Comparison of ENCODE assay signal across 11 cellular contexts in genomic region chr20:34938466-34939163, GRCh38. TPM values are rescaled to one million over a fixed set of nuclear protein-coding genes. Genes with fewer than 3 reads are reported as not detected.
DNase-seq lines count a peak whose midpoint lies in the region; ATAC-seq and TF ChIP-seq lines count a peak whose summit lies in the region.
"Had no signal": no experiment of that assay in that cellular context is flagged by ENCODE, and none has a peak within 500 bp of the region (broad histone marks: within the 10 kb centered on the region; RNA-seq: fewer than 3 reads in every experiment).

No MANE protein-coding gene starts in this region.

- no peak overlapping the region for H2BK15ac ChIP-seq in IMR-90 (ENCODE audit: low read depth, low read length)

- H4K5ac ChIP-seq in IMR-90 (ENCODE audit: low read depth, low read length) = no peak overlapping the region

- POLR2A ChIA-PET in IMR-90 (lab: Charles Lee; ENCODE audit: unreplicated experiment) = interaction anchor here (0.6 kb wide), 1 partner anchor 321 kb away, joined by 3 read pairs; no protein-coding TSS in a partner anchor
- POLR2A ChIA-PET in activated CD4-positive, alpha-beta T cell treated with anti-CD3 and anti-CD28 coated beads, Interleukin-2, amount 10 ng/mL, durations not matched to agents 7 days and 5 days (lab: Charles Lee) = no interaction called here

- H3K27me3 Mint-ChIP-seq in activated CD4-positive, alpha-beta T cell treated with anti-CD3 and anti-CD28 coated beads, Interleukin-2, amount 10 ng/mL, durations not matched to agents 7 days and 5 days = no peaks in the 10 kb centered on the region

- TF ChIP-seq RAD21 in IMR-90 (IDR thresholded peaks at IDR 0.05; ENCODE audit: low read length) = no peak

- no peak overlapping the region for H3K4me2 ChIP-seq in IMR-90 (ENCODE audit: low read depth, low read length)

- no peak overlapping the region for H3K4me3 Mint-ChIP-seq in activated CD4-positive, alpha-beta T cell treated with anti-CD3 and anti-CD28 coated beads, Interleukin-2, amount 10 ng/mL, durations not matched to agents 7 days and 5 days

- dilution Hi-C loops in IMR-90 (cut with HindIII; ENCODE audit: low sequenced_read_pairs, unreplicated experiment) = no loop called here

- intact Hi-C loops in IMR-90 (cut with micrococcal nuclease) = no loop called here
- intact Hi-C loops in left ventricle myocardium superior (cut with micrococcal nuclease) = no loop called here

- H3K9me3 ChIP-seq in IMR-90 (ENCODE audit: control insufficient read depth, insufficient read depth, low read length) (no peaks in the 10 kb centered on the region), RWPE2 (ENCODE audit: severe bottlenecking) (no peaks in the 10 kb centered on the region), skeletal muscle tissue (ENCODE audit: control insufficient read depth in 3 of 3, low read length in 3 of 3) (no peaks in the 10 kb centered on the region)

- H2BK5ac ChIP-seq in IMR-90 (ENCODE audit: low read depth, low read length, poor library complexity, severe bottlenecking) = no peak overlapping the region

- WGBS in IMR-90 (ENCODE audit: extremely low coverage in 2 of 2, insufficient read length in 1 of 2), 2 experiments = 100% methylated on average over 2 of the region's 14 CpGs; no CpG with 5 or more reads in 1 of the 2 experiments

- H3K4me1 Mint-ChIP-seq in activated CD4-positive, alpha-beta T cell treated with anti-CD3 and anti-CD28 coated beads, Interleukin-2, amount 10 ng/mL, durations not matched to agents 7 days and 5 days = no peaks in the 10 kb centered on the region

- no peak overlapping the region for H3K4me3 ChIP-seq in IMR-90 (ENCODE audit: insufficient read depth, low read depth, low read length)
- no peak overlapping the region for H3K4me3 ChIP-seq in RWPE2 (ENCODE audit: severe bottlenecking)
- peak overlapping the region in 1 of 3 donors; percentile 32 for H3K4me3 ChIP-seq in skeletal muscle tissue (ENCODE audit: low read length in 3 of 3)
- H3K4me3 ChIP-seq in H7 (ENCODE audit: insufficient read depth, low read depth, low read length) = no peak overlapping the region

- in situ Hi-C loops in IMR-90 (cut with MboI; ENCODE audit: low sequenced_read_pairs) = no loop called here

- no peak for ATAC-seq in IMR-90 (ENCODE audit: low read depth)
- ATAC-seq in RWPE2 (ENCODE audit: low read depth) = no peak
- peak; percentile 82 for ATAC-seq in left ventricle myocardium superior

- TF ChIP-seq POLR2A in IMR-90 (IDR thresholded peaks at IDR 0.05; ENCODE audit: low read depth, low read length) = no peak

- no TSS peak for BruUV-seq in IMR-90 (replicated peaks; lab: Mats Ljungman, UMichigan)

- no peak overlapping the region for H3K9ac ChIP-seq in IMR-90 (ENCODE audit: low read depth, low read length)
- peak overlapping the region; percentile 45 to 65 (median 55) for H3K9ac ChIP-seq in skeletal muscle tissue (ENCODE audit: low read depth in 1 of 3, low read length in 3 of 3)
- H3K9ac ChIP-seq: parathyroid adenoma had no signal

- peak overlapping the region; percentile 38 for H2AFZ ChIP-seq in IMR-90 (replicated peaks; ENCODE audit: low read length, poor library complexity)
- H2AFZ ChIP-seq: parathyroid adenoma had no signal

- no peak overlapping the region for H2AK9ac ChIP-seq in IMR-90 (replicated peaks; ENCODE audit: low read depth, low read length, poor library complexity)

- H3K18ac ChIP-seq in IMR-90 (ENCODE audit: low read depth, low read length) = no peak overlapping the region

- H3K9me1 ChIP-seq in IMR-90 (ENCODE audit: insufficient read depth, low read length) = peaks cover under 1% of the 10 kb centered on the region

- H3K23ac ChIP-seq in IMR-90 (ENCODE audit: low read depth, low read length) = no peak overlapping the region

- no peak overlapping the region for H3K27ac ChIP-seq in IMR-90 (ENCODE audit: insufficient read depth, low read length)
- no peak overlapping the region for H3K27ac ChIP-seq in RWPE2 (ENCODE audit: poor library complexity, severe bottlenecking)
- peak overlapping the region; percentile 86 for H3K27ac ChIP-seq in skeletal muscle tissue (ENCODE audit: low read depth, low read length)
- H3K27ac ChIP-seq: parathyroid adenoma had no signal

- no peaks in the 10 kb centered on the region for H4K20me1 ChIP-seq in IMR-90 (ENCODE audit: insufficient read depth, low read length)

- no peaks in the 10 kb centered on the region; a peak in 1 of 4 replicates for H3K79me1 ChIP-seq in IMR-90 (ENCODE audit: low read depth in 1 of 2, low read length in 2 of 2)

- no peak overlapping the region for H3K56ac ChIP-seq in IMR-90 (ENCODE audit: extremely low read depth, insufficient read depth, low read length)

- no peak overlapping the region for H4K8ac ChIP-seq in IMR-90 (ENCODE audit: low read depth in 2 of 2, low read length in 2 of 2)

- no peak overlapping the region for H3K4ac ChIP-seq in IMR-90 (ENCODE audit: low read depth, low read length)

- no peak overlapping the region for H3K27ac Mint-ChIP-seq in activated CD4-positive, alpha-beta T cell treated with anti-CD3 and anti-CD28 coated beads, Interleukin-2, amount 10 ng/mL, durations not matched to agents 7 days and 5 days

- H2AK5ac ChIP-seq in IMR-90 (ENCODE audit: low read depth, low read length) = no peak overlapping the region

- H2BK20ac ChIP-seq in IMR-90 (ENCODE audit: low read depth, low read length) = no peak overlapping the region

- H2BK120ac ChIP-seq in IMR-90 (ENCODE audit: low read depth, low read length) = no peak overlapping the region

- TF ChIP-seq CTCF in IMR-90 (conservative IDR thresholded peaks at IDR 0.05; ENCODE audit: low read depth, low read length) (no peak), RWPE2 (IDR thresholded peaks at IDR 0.05; ENCODE audit: poor library complexity, severe bottlenecking) (no peak)

- DNase-seq in IMR-90 (no peak), RWPE2 (ENCODE audit: low spot score) (peak; percentile 67), left ventricle myocardium superior (peak; percentile 83), H7 (no peak), HuH-7 (ENCODE audit: low spot score) (no peak)
- no peak for DNase-seq in activated CD8-positive, alpha-beta memory T cell treated with anti-CD3 and anti-CD28 coated beads, Interleukin-2, amount 50 U/mL, for 4 hours
- no peak for DNase-seq in activated CD4-positive, alpha-beta T cell treated with anti-CD3 and anti-CD28 coated beads, Interleukin-2, amount 10 ng/mL, durations not matched to agents 7 days and 5 days
- DNase-seq: activated CD4-positive, CD25-positive, alpha-beta regulatory T cell; DMS79 had no signal

- CTCF ChIA-PET in IMR-90 (lab: Yijun Ruan, JAX) = interaction anchor here (1.4 kb wide), 1 partner anchor 64 kb away, joined by 3 read pairs; no protein-coding TSS in a partner anchor
- CTCF ChIA-PET in activated CD4-positive, alpha-beta T cell treated with anti-CD3 and anti-CD28 coated beads, Interleukin-2, amount 10 ng/mL, durations not matched to agents 7 days and 5 days (lab: Charles Lee) = interaction anchor here (0.8 kb wide), 1 partner anchor 73 kb away, joined by 3 read pairs; no protein-coding TSS in a partner anchor

- no peak overlapping the region for H4K91ac ChIP-seq in IMR-90 (ENCODE audit: insufficient read depth, low read depth, low read length)

- no peak overlapping the region for H3K14ac ChIP-seq in IMR-90 (replicated peaks; ENCODE audit: low read depth, low read length)

- H3K36me3 ChIP-seq in IMR-90 (ENCODE audit: control insufficient read depth, insufficient read depth, low read length) = peaks cover 36% of the 10 kb centered on the region
- H3K36me3 ChIP-seq in RWPE2 (ENCODE audit: low read depth) = peaks cover 100% of the 10 kb centered on the region
- peaks cover 0 to 33% (median 26%) of the 10 kb centered on the region in 3 donors for H3K36me3 ChIP-seq in skeletal muscle tissue (ENCODE audit: control insufficient read depth in 3 of 3, insufficient read depth in 3 of 3, low read length in 3 of 3)
- peaks cover 24% of the 10 kb centered on the region for H3K36me3 ChIP-seq in H7 (replicated peaks; ENCODE audit: control insufficient read depth, insufficient read depth, low read length)

- H3K9me3 Mint-ChIP-seq in activated CD4-positive, alpha-beta T cell treated with anti-CD3 and anti-CD28 coated beads, Interleukin-2, amount 10 ng/mL, durations not matched to agents 7 days and 5 days = no peaks in the 10 kb centered on the region

- H3K36me3 Mint-ChIP-seq in activated CD4-positive, alpha-beta T cell treated with anti-CD3 and anti-CD28 coated beads, Interleukin-2, amount 10 ng/mL, durations not matched to agents 7 days and 5 days (ENCODE audit: low read depth) = peaks cover 33% of the 10 kb centered on the region

- no peaks in the 10 kb centered on the region; the same call in 1 of the 2 replicates for H3K4me1 ChIP-seq in IMR-90 (ENCODE audit: control insufficient read depth, insufficient read depth, low read length)
- H3K4me1 ChIP-seq in RWPE2 (ENCODE audit: insufficient read depth, poor library complexity, severe bottlenecking) = peaks cover 11% of the 10 kb centered on the region
- peaks cover 30 to 47% (median 46%) of the 10 kb centered on the region in 3 donors for H3K4me1 ChIP-seq in skeletal muscle tissue (ENCODE audit: control insufficient read depth in 3 of 3, insufficient read depth in 3 of 3, low read length in 3 of 3)
- H3K4me1 ChIP-seq: parathyroid adenoma had no signal

- H3K27me3 ChIP-seq in IMR-90 (ENCODE audit: control insufficient read depth, insufficient read depth, low read length) (no peaks in the 10 kb centered on the region), RWPE2 (ENCODE audit: insufficient read depth, poor library complexity, severe bottlenecking) (no peaks in the 10 kb centered on the region), skeletal muscle tissue (ENCODE audit: control insufficient read depth in 3 of 3, insufficient read depth in 3 of 3, low read length in 3 of 3) (no peaks in the 10 kb centered on the region), H7 (ENCODE audit: control insufficient read depth, insufficient read depth, low read length) (no peaks in the 10 kb centered on the region)

RNA-seq across cellular contexts. Expression of gene GSS, which starts 17.0 kb away (rescaled TPM):
- total RNA-seq in IMR-90 (2012; rRNA removed) = 70.5 and 90.0 TPM in 2 replicates
- polyA plus RNA-seq in IMR-90 (2012; rRNA removed) = 70.3 and 73.7 TPM in 2 replicates
- 64.9 and 72.0 TPM in 2 replicates for polyA plus RNA-seq in IMR-90 (2012; cell fraction: cytosol; rRNA removed)
- polyA plus RNA-seq in IMR-90 (2012; cell fraction: nucleus; rRNA removed; ENCODE audit: low replicate concordance) = 217 and 248 TPM in 2 replicates
- 18.6 TPM for total RNA-seq in left ventricle myocardium superior
- 18.3 TPM for total RNA-seq in skeletal muscle tissue
- total RNA-seq in H7 (2014; rRNA removed; shearing (Covaris generic)) = 72.2 and 75.2 TPM in 2 replicates
- 10 to 100 TPM; 48.7 to 49.1 TPM for total RNA-seq in activated CD4-positive, alpha-beta T cell treated with anti-CD3 and anti-CD28 coated beads, Interleukin-2, amount 10 ng/mL, durations not matched to agents 7 days and 5 days

RNA-seq across cellular contexts. Expression of gene MYH7B, which starts 17.1 kb away (rescaled TPM):
- total RNA-seq in IMR-90 (2012; rRNA removed) (not detected in 2 replicates), left ventricle myocardium superior (297 TPM), skeletal muscle tissue (19.3 TPM)
- 0.09 and 0.10 TPM in 2 replicates for polyA plus RNA-seq in IMR-90 (2012; rRNA removed)
- 0.02 and 0.18 TPM in 2 replicates for polyA plus RNA-seq in IMR-90 (2012; cell fraction: cytosol; rRNA removed)
- 0.53 and 1.1 TPM in 2 replicates for polyA plus RNA-seq in IMR-90 (2012; cell fraction: nucleus; rRNA removed; ENCODE audit: low replicate concordance)
- 0.10 and 0.18 TPM in 2 replicates for total RNA-seq in H7 (2014; rRNA removed; shearing (Covaris generic))
- total RNA-seq in activated CD4-positive, alpha-beta T cell treated with anti-CD3 and anti-CD28 coated beads, Interleukin-2, amount 10 ng/mL, durations not matched to agents 7 days and 5 days = under 1 TPM; 0.04 to 0.27 TPM

Comparison
In these comparisons a context has a peak if more than half of its experiments do, and no peak if none do; other contexts are left out.
1. DNase-seq: peak in RWPE2 (single experiment) and left ventricle myocardium superior (single experiment); none in IMR-90 (single experiment), H7 (single experiment), activated CD8-positive, alpha-beta memory T cell treated with anti-CD3 and anti-CD28 coated beads, Interleukin-2, amount 50 U/mL, for 4 hours (single experiment), activated CD4-positive, alpha-beta T cell treated with anti-CD3 and anti-CD28 coated beads, Interleukin-2, amount 10 ng/mL, durations not matched to agents 7 days and 5 days (single experiment) and HuH-7 (single experiment).
2. RNA of gene MYH7B, which starts 17.1 kb away (total RNA-seq): 297 TPM in left ventricle myocardium superior (single experiment) and 19.3 TPM in skeletal muscle tissue (single experiment); 0.04 to 0.27 TPM in activated CD4-positive, alpha-beta T cell treated with anti-CD3 and anti-CD28 coated beads, Interleukin-2, amount 10 ng/mL, durations not matched to agents 7 days and 5 days, 0.10 to 0.18 TPM in H7 and not detected in IMR-90; every median in the first group is over 10 times any median in the second.